23 cellular contexts compared by ENCODE assay signal in genomic region chr10:71079761-71080380, GRCh38.
DNase-seq lines count a peak whose midpoint lies in the region; ATAC-seq and TF ChIP-seq lines count a peak whose summit lies in the region.
"Had no signal": no experiment of that assay in that cellular context is flagged by ENCODE, and none has a peak within 500 bp of the region (broad histone marks: within the 10 kb centered on the region; RNA-seq: fewer than 3 reads in every experiment).

No MANE protein-coding gene starts in this region.

- no peak for TF ChIP-seq POLR2A in stomach (IDR thresholded peaks at IDR 0.05)

- WGBS in lung, 2 donors = 86 to 95% methylated on average over 12 of the region's 12 CpGs
- WGBS in stomach, 5 donors = 81 to 89% (median 86%) methylated on average over 6 to 12 of the region's 12 CpGs

- H3K9me3 ChIP-seq in lung (ENCODE audit: control insufficient read depth in 2 of 2, insufficient read depth in 1 of 2, low read length in 1 of 2) (no peaks in the 10 kb centered on the region), stomach (no peaks in the 10 kb centered on the region)
- H3K9me3 ChIP-seq: A549, lower lobe of right lung, pancreas, SJSA1 had no signal

- H3K4me1 ChIP-seq in lung (ENCODE audit: control insufficient read depth in 2 of 2, insufficient read depth in 2 of 2, low read length in 2 of 2) (no peaks in the 10 kb centered on the region), stomach (peaks cover 0 to 4% (median 2%) of the 10 kb centered on the region in 4 donors)
- H3K4me1 ChIP-seq: A549, lower lobe of right lung, pancreas, SJSA1 had no signal

- H3K36me3 Mint-ChIP-seq in activated naive CD4-positive, alpha-beta T cell treated with anti-CD3 and anti-CD28 coated beads for 36 hours (ENCODE audit: low read depth) = no peaks in the 10 kb centered on the region

- no peak overlapping the region for H3K4me3 Mint-ChIP-seq in activated naive CD4-positive, alpha-beta T cell treated with anti-CD3 and anti-CD28 coated beads for 36 hours
- H3K4me3 Mint-ChIP-seq: T-helper 17 cell had no signal

- CTCF ChIA-PET in activated naive CD4-positive, alpha-beta T cell treated with anti-CD3 and anti-CD28 coated beads for 36 hours (lab: Charles Lee) = no interaction called here

- no peaks in the 10 kb centered on the region for H3K9me3 Mint-ChIP-seq in activated naive CD4-positive, alpha-beta T cell treated with anti-CD3 and anti-CD28 coated beads for 36 hours

- H3K4me1 Mint-ChIP-seq in activated naive CD4-positive, alpha-beta T cell treated with anti-CD3 and anti-CD28 coated beads for 36 hours (ENCODE audit: low read depth) = no peaks in the 10 kb centered on the region

- intact Hi-C loops in activated naive CD4-positive, alpha-beta T cell treated with anti-CD3 and anti-CD28 coated beads for 36 hours (cut with micrococcal nuclease) = no loop called here
- intact Hi-C loops in stomach (cut with DNase I; ENCODE audit: low total_unique reads) = no loop called here

- no peak for ATAC-seq in lung (ENCODE audit: insufficient read depth, low FRiP score)
- ATAC-seq in GM19351 (IDR thresholded peaks at IDR 0.05; ENCODE audit: unreplicated experiment) = no peak
- no peak for ATAC-seq in stimulated activated naive CD8-positive, alpha-beta T cell treated with anti-CD3 and anti-CD28 coated beads, Interleukin-15, Interleukin-2, amounts not matched to agents 100 U/mL and 50 U/mL, for 24 hours
- ATAC-seq in GM19035 (IDR thresholded peaks at IDR 0.05; ENCODE audit: unreplicated experiment) = no peak
- ATAC-seq: A549, HepG2, lower lobe of right lung, pancreas, T-helper 17 cell had no signal

- H3K4me3 ChIP-seq in lung (no peak overlapping the region), stomach (no peak overlapping the region)
- H3K4me3 ChIP-seq: A549, lower lobe of right lung, pancreas, SJSA1 had no signal

- H3K36me3 ChIP-seq in lung (ENCODE audit: control insufficient read depth in 2 of 2, insufficient read depth in 2 of 2, low read length in 2 of 2) (no peaks in the 10 kb centered on the region), stomach (no peaks in the 10 kb centered on the region)
- H3K36me3 ChIP-seq: lower lobe of right lung, pancreas, SJSA1 had no signal

- H3K27ac ChIP-seq in lung (ENCODE audit: low read depth in 1 of 2, low read length in 1 of 2) (no peak overlapping the region), stomach (no peak overlapping the region)
- H3K27ac ChIP-seq: A549, lower lobe of right lung, pancreas, SJSA1 had no signal

- H3K27me3 ChIP-seq in lung (ENCODE audit: control insufficient read depth, insufficient read depth) (no peaks in the 10 kb centered on the region), stomach (peaks cover 0 to 16% (median 0%) of the 10 kb centered on the region in 3 donors)
- H3K27me3 ChIP-seq: pancreas had no signal

- TF ChIP-seq CTCF in lung (IDR thresholded peaks at IDR 0.05; ENCODE audit: control extremely low read depth, extremely low read depth) = no peak
- TF ChIP-seq CTCF in stomach (IDR thresholded peaks at IDR 0.05) = no peak

- H3K27me3 Mint-ChIP-seq in activated naive CD4-positive, alpha-beta T cell treated with anti-CD3 and anti-CD28 coated beads for 36 hours (ENCODE audit: low read depth) = no peaks in the 10 kb centered on the region

- peak; percentile 1 for DNase-seq in activated naive CD4-positive, alpha-beta T cell treated with anti-CD3 and anti-CD28 coated beads for 36 hours
- DNase-seq in activated naive CD4-positive, alpha-beta T cell treated with Interleukin-2 at 50 U/mL for 16 hours = no peak
- peak; percentile 30 for DNase-seq in activated CD8-positive, alpha-beta memory T cell treated with anti-CD3 and anti-CD28 coated beads for 24 hours
- DNase-seq in lung (ENCODE audit: low spot score) (peak; percentile 22), stomach (peak; percentile 21)
- DNase-seq in stimulated activated naive CD8-positive, alpha-beta T cell treated with anti-CD3 and anti-CD28 coated beads, Interleukin-15, Interleukin-2, amounts not matched to agents 100 U/mL and 50 U/mL, for 24 hours = no peak
- DNase-seq: activated gamma-delta T cell treated with Interleukin-2 at 50 U/mL for 16 hours; anterior cingulate cortex; central memory CD4-positive, alpha-beta T cell; effector memory CD4-positive, alpha-beta T cell; EL; lower lobe of right lung; NCI-H1417 treated with DMSO at 0.1 percent for 48 hours; NCI-H2171 treated with DMSO at 0.1 percent for 48 hours; NCI-H748 treated with DMSO at 0.1 percent for 48 hours; OCI-M1; T-helper 17 cell had no signal

- no peak for TF ChIP-seq EP300 in stomach (IDR thresholded peaks at IDR 0.05)

- no peak overlapping the region for H3K27ac Mint-ChIP-seq in activated naive CD4-positive, alpha-beta T cell treated with anti-CD3 and anti-CD28 coated beads for 36 hours
- H3K27ac Mint-ChIP-seq: T-helper 17 cell had no signal

Comparison
In these comparisons a context has a peak if more than half of its experiments do, and no peak if none do; other contexts are left out.
1. DNase-seq: peak in activated naive CD4-positive, alpha-beta T cell treated with anti-CD3 and anti-CD28 coated beads for 36 hours (single experiment), activated CD8-positive, alpha-beta memory T cell treated with anti-CD3 and anti-CD28 coated beads for 24 hours (single experiment), lung (single experiment) and stomach (single experiment); none in activated naive CD4-positive, alpha-beta T cell treated with Interleukin-2 at 50 U/mL for 16 hours (single experiment) and stimulated activated naive CD8-positive, alpha-beta T cell treated with anti-CD3 and anti-CD28 coated beads, Interleukin-15, Interleukin-2, amounts not matched to agents 100 U/mL and 50 U/mL, for 24 hours (single experiment).